8 cellular contexts compared by ENCODE assay signal in the genomic region with DNA sequence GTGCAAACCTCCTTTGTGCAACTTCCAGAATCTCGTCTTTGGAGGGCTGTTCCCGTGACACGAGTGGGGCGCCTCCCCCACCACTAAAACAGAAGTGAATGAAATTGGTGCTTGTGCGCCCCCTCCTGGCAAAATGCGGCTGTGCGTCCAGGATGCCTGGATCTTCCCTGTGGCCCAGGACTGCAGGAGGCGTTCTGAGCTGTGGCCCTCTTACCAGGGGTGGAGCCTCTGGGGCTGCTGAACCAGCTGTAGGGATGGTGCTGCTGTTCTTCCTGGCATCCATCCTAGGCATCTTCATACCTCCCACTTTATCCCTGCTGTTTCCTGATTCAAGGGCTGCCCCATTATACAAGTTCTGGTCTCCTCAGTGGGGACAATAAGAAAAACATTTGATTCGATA. TPM values are rescaled to one million over a fixed set of nuclear protein-coding genes. Genes with fewer than 3 reads are reported as not detected.
DNase-seq lines count a peak whose midpoint lies in the region; ATAC-seq, FAIRE-seq and TF ChIP-seq lines count a peak whose summit lies in the region.

No MANE protein-coding gene starts in this region.

- H3K27ac Mint-ChIP-seq in CD8-positive, alpha-beta T cell = no peak overlapping the region
- no peak overlapping the region for H3K27ac Mint-ChIP-seq in activated T-helper 2 cell treated with anti-CD3 and anti-CD28 coated beads, Interferon-gamma antibody, Interleukin-2, Interleukin-4, amounts not matched to agents 10 μg/mL and 5 μg/mL and 100 μg/mL, durations not matched to agents 14 hours and 24 hours and 36 hours

- H3K27me3 ChIP-seq in CD8-positive, alpha-beta T cell (ENCODE audit: insufficient read depth, low read length) = no peaks in the 10 kb centered on the region
- H3K27me3 ChIP-seq in RWPE2 (ENCODE audit: insufficient read depth, poor library complexity, severe bottlenecking) = no peaks in the 10 kb centered on the region
- no peaks in the 10 kb centered on the region for H3K27me3 ChIP-seq in neutrophil

- CTCF ChIA-PET in CD8-positive, alpha-beta T cell (lab: Charles Lee) = interaction anchor here (0.5 to 15.7 kb wide), 34 partner anchors 9 to 300 kb away, joined by 3 to 267 read pairs (median 4); a partner anchor contains a TSS

- POLR2A ChIA-PET in CD8-positive, alpha-beta T cell (lab: Charles Lee) = no interaction called here

- ATAC-seq in CD8-positive, alpha-beta T cell = peak; percentile 92
- ATAC-seq in RWPE2 (ENCODE audit: low read depth) (peak; percentile 70), GM21825 (IDR thresholded peaks at IDR 0.05; ENCODE audit: unreplicated experiment) (no peak)

- no peaks in the 10 kb centered on the region for H3K9me3 ChIP-seq in CD8-positive, alpha-beta T cell (ENCODE audit: low read length)
- H3K9me3 ChIP-seq in RWPE2 (ENCODE audit: severe bottlenecking) (no peaks in the 10 kb centered on the region), neutrophil (no peaks in the 10 kb centered on the region)

- FAIRE-seq in HTR-8/SVneo (lab: Jason Lieb, UNC) = peak; percentile 57

- H3K4me1 ChIP-seq in CD8-positive, alpha-beta T cell (ENCODE audit: insufficient read depth, low read length) = no peaks in the 10 kb centered on the region
- H3K4me1 ChIP-seq in RWPE2 (ENCODE audit: insufficient read depth, poor library complexity, severe bottlenecking) (peaks cover 38% of the 10 kb centered on the region), neutrophil (ENCODE audit: control insufficient read depth in 1 of 2, insufficient read depth in 1 of 2, low read depth in 1 of 2, low read length in 1 of 2) (peaks cover 47% of the 10 kb centered on the region in 2 experiments)

- TF ChIP-seq CTCF in CD8-positive, alpha-beta T cell (IDR thresholded peaks at IDR 0.05) = peak; percentile 96
- TF ChIP-seq CTCF in RWPE2 (IDR thresholded peaks at IDR 0.05; ENCODE audit: poor library complexity, severe bottlenecking) (peak; percentile 95), fibroblast of pulmonary artery (IDR thresholded peaks at IDR 0.05; ENCODE audit: low read length, missing control alignments) (peak; percentile 94), neutrophil (IDR thresholded peaks at IDR 0.05) (peak; percentile 92)

- H3K9me3 Mint-ChIP-seq in CD8-positive, alpha-beta T cell = no peaks in the 10 kb centered on the region
- H3K9me3 Mint-ChIP-seq in activated T-helper 2 cell treated with anti-CD3 and anti-CD28 coated beads, Interferon-gamma antibody, Interleukin-2, Interleukin-4, amounts not matched to agents 10 μg/mL and 5 μg/mL and 100 μg/mL, durations not matched to agents 14 hours and 24 hours and 36 hours = no peaks in the 10 kb centered on the region

- H3K27ac ChIP-seq in CD8-positive, alpha-beta T cell (ENCODE audit: low read depth, low read length) = no peak overlapping the region
- peak overlapping the region; percentile 97 for H3K27ac ChIP-seq in RWPE2 (ENCODE audit: poor library complexity, severe bottlenecking)
- peak overlapping the region; percentile 87 for H3K27ac ChIP-seq in neutrophil

- intact Hi-C loops in CD8-positive, alpha-beta T cell (cut with DNase I, micrococcal nuclease) = loop anchor here (1.0 to 5.0 kb wide), 6 partner anchors 78 to 295 kb away; no protein-coding TSS in a partner anchor
- intact Hi-C loops in activated T-helper 2 cell treated with anti-CD3 and anti-CD28 coated beads, Interferon-gamma antibody, Interleukin-2, Interleukin-4, amounts not matched to agents 10 μg/mL and 5 μg/mL and 100 μg/mL, durations not matched to agents 14 hours and 24 hours and 36 hours (cut with micrococcal nuclease) = loop anchor here (2.0 to 5.0 kb wide), 3 partner anchors 55 to 89 kb away; no protein-coding TSS in a partner anchor

- H3K36me3 Mint-ChIP-seq in CD8-positive, alpha-beta T cell = peaks cover 7% of the 10 kb centered on the region
- no peaks in the 10 kb centered on the region for H3K36me3 Mint-ChIP-seq in activated T-helper 2 cell treated with anti-CD3 and anti-CD28 coated beads, Interferon-gamma antibody, Interleukin-2, Interleukin-4, amounts not matched to agents 10 μg/mL and 5 μg/mL and 100 μg/mL, durations not matched to agents 14 hours and 24 hours and 36 hours (ENCODE audit: low read depth)

- peak; percentile 68 to 90 (median 78) for DNase-seq in CD8-positive, alpha-beta T cell
- DNase-seq in HTR-8/SVneo (ENCODE audit: insufficient read length, low spot score) = peak; percentile 97
- DNase-seq in RWPE2 (ENCODE audit: low spot score) = no peak
- peak; percentile 73 for DNase-seq in activated T-helper 2 cell treated with anti-CD3 and anti-CD28 coated beads, Interferon-gamma antibody, Interleukin-2, Interleukin-4, amounts not matched to agents 10 μg/mL and 5 μg/mL and 100 μg/mL, durations not matched to agents 14 hours and 24 hours and 36 hours (ENCODE audit: low spot score)
- DNase-seq in fibroblast of pulmonary artery (ENCODE audit: low read depth) = peak; percentile 96
- peak; percentile 84 for DNase-seq in stromal cell of bone marrow (ENCODE audit: low read depth)

- H3K4me1 Mint-ChIP-seq in CD8-positive, alpha-beta T cell (ENCODE audit: low read depth) = peaks cover 5% of the 10 kb centered on the region
- no peaks in the 10 kb centered on the region for H3K4me1 Mint-ChIP-seq in activated T-helper 2 cell treated with anti-CD3 and anti-CD28 coated beads, Interferon-gamma antibody, Interleukin-2, Interleukin-4, amounts not matched to agents 10 μg/mL and 5 μg/mL and 100 μg/mL, durations not matched to agents 14 hours and 24 hours and 36 hours (ENCODE audit: low read depth)

- H3K36me3 ChIP-seq in CD8-positive, alpha-beta T cell (ENCODE audit: insufficient read depth, low read length) = no peaks in the 10 kb centered on the region
- H3K36me3 ChIP-seq in RWPE2 (ENCODE audit: low read depth) = 0 out of 2 replicates have a peak, but pooled peaks cover 3% of the 10 kb centered on the region
- peaks cover 87% of the 10 kb centered on the region for H3K36me3 ChIP-seq in neutrophil

- H3K27me3 Mint-ChIP-seq in CD8-positive, alpha-beta T cell (ENCODE audit: low read depth) = no peaks in the 10 kb centered on the region
- H3K27me3 Mint-ChIP-seq in activated T-helper 2 cell treated with anti-CD3 and anti-CD28 coated beads, Interferon-gamma antibody, Interleukin-2, Interleukin-4, amounts not matched to agents 10 μg/mL and 5 μg/mL and 100 μg/mL, durations not matched to agents 14 hours and 24 hours and 36 hours (ENCODE audit: low read depth) = peaks cover 8% of the 10 kb centered on the region

- no peak overlapping the region for H3K4me3 Mint-ChIP-seq in CD8-positive, alpha-beta T cell
- H3K4me3 Mint-ChIP-seq in activated T-helper 2 cell treated with anti-CD3 and anti-CD28 coated beads, Interferon-gamma antibody, Interleukin-2, Interleukin-4, amounts not matched to agents 10 μg/mL and 5 μg/mL and 100 μg/mL, durations not matched to agents 14 hours and 24 hours and 36 hours (ENCODE audit: low read depth) = no peak overlapping the region

- no peak overlapping the region for H3K4me3 ChIP-seq in CD8-positive, alpha-beta T cell (ENCODE audit: low read depth, low read length)
- no peak overlapping the region for H3K4me3 ChIP-seq in RWPE2 (ENCODE audit: severe bottlenecking)
- H3K4me3 ChIP-seq in fibroblast of pulmonary artery (replicated peaks; ENCODE audit: low read depth, low read length) = no peak overlapping the region
- H3K4me3 ChIP-seq in neutrophil (ENCODE audit: low read depth in 1 of 2, low read length in 1 of 2) = peak overlapping the region in 1 of 2 experiments; percentile 13

RNA-seq across cellular contexts. Expression of a gene that starts 18.5 kb away (rescaled TPM):
- total RNA-seq in CD8-positive, alpha-beta T cell = 1 to 10 TPM; 7.4 TPM
- 17.4 and 19.9 TPM in 2 replicates for total RNA-seq in activated T-helper 2 cell treated with anti-CD3 and anti-CD28 coated beads, Interferon-gamma antibody, Interleukin-2, Interleukin-4, amounts not matched to agents 10 μg/mL and 5 μg/mL and 100 μg/mL, durations not matched to agents 14 hours and 24 hours and 36 hours

RNA-seq across cellular contexts. Expression of a gene that starts 35.2 kb away (rescaled TPM):
- under 1 TPM; 0.44 to 0.52 TPM for total RNA-seq in CD8-positive, alpha-beta T cell
- total RNA-seq in activated T-helper 2 cell treated with anti-CD3 and anti-CD28 coated beads, Interferon-gamma antibody, Interleukin-2, Interleukin-4, amounts not matched to agents 10 μg/mL and 5 μg/mL and 100 μg/mL, durations not matched to agents 14 hours and 24 hours and 36 hours = 0.91 and 1.4 TPM in 2 replicates

RNA-seq across cellular contexts. Expression of a gene that starts 44.4 kb away (rescaled TPM):
- 10 to 100 TPM; 26.4 to 32.9 TPM for total RNA-seq in CD8-positive, alpha-beta T cell
- total RNA-seq in activated T-helper 2 cell treated with anti-CD3 and anti-CD28 coated beads, Interferon-gamma antibody, Interleukin-2, Interleukin-4, amounts not matched to agents 10 μg/mL and 5 μg/mL and 100 μg/mL, durations not matched to agents 14 hours and 24 hours and 36 hours = 90.6 and 91.6 TPM in 2 replicates

RNA-seq across cellular contexts. Expression of a gene that starts 49.4 kb away (rescaled TPM):
- 10 to 100 TPM; 18.3 to 21.3 TPM for total RNA-seq in CD8-positive, alpha-beta T cell
- total RNA-seq in activated T-helper 2 cell treated with anti-CD3 and anti-CD28 coated beads, Interferon-gamma antibody, Interleukin-2, Interleukin-4, amounts not matched to agents 10 μg/mL and 5 μg/mL and 100 μg/mL, durations not matched to agents 14 hours and 24 hours and 36 hours = 54.8 and 60.0 TPM in 2 replicates

RNA-seq across cellular contexts. Expression of a gene that starts 58.8 kb away (rescaled TPM):
- 1 to 10 TPM; 8.3 to 9.0 TPM for total RNA-seq in CD8-positive, alpha-beta T cell
- total RNA-seq in activated T-helper 2 cell treated with anti-CD3 and anti-CD28 coated beads, Interferon-gamma antibody, Interleukin-2, Interleukin-4, amounts not matched to agents 10 μg/mL and 5 μg/mL and 100 μg/mL, durations not matched to agents 14 hours and 24 hours and 36 hours = 16.0 and 17.5 TPM in 2 replicates
